ENCODE assay signal across 28 cellular contexts in the genomic region with DNA sequence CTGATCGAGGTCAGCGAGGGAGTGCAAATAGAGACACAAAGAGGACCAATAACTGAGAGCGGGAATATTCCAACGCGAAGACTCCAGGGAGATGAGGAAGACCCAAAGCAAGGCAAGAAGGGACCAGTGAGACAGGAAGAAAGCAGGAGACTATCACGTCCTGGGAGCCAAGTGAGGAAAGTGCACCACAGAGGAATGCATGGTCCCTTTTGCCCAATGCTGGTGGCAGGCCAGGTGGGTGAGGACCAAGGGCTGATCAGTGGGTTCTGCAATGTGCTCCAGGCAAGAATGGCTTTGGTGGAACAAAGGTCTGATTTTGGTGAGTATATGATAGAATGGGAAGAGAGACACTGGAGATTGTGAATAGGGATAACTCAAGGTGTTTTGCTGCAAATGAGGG. TPM values are rescaled to one million over a fixed set of nuclear protein-coding genes. Genes with fewer than 3 reads are reported as not detected.
"Had no signal": no experiment of that assay in that cellular context is flagged by ENCODE, and none has a peak within 500 bp of the region (broad histone marks: within the 10 kb centered on the region; RNA-seq: fewer than 3 reads in every experiment).

No MANE protein-coding gene starts in this region.

- H3K27ac ChIP-seq: HL-60, KMS-11, SJSA1, SK-N-MC had no signal

- H3K4me1 ChIP-seq: SJSA1 had no signal

- H3K9ac ChIP-seq: KMS-11 had no signal

- DNase-seq: Kasumi-1, MV-4-11, NCI-H1048, NCI-H1105, NCI-H1417, NCI-H1436 treated with DMSO at 0.1 percent for 48 hours, NCI-H1694 treated with DMSO at 0.1 percent for 48 hours, NCI-H1930, NCI-H2081, NCI-H2107, NCI-H226, NCI-H446, NCI-H510A, NCI-H524 treated with DMSO at 0.1 percent for 48 hours, NCI-H69, NCI-H774, Right ventricle myocardium superior, RPMI8226, SIG-M5 had no signal

- H3K4me3 ChIP-seq: K562, SJSA1, SK-N-MC had no signal

- H3K9me3 ChIP-seq: SJSA1 had no signal

- H3K27ac Mint-ChIP-seq: IgD-negative memory B cell had no signal

- H3K27me3 Mint-ChIP-seq: IgD-negative memory B cell had no signal

- H3K36me3 ChIP-seq: SJSA1 had no signal

- H3K4me3 Mint-ChIP-seq: IgD-negative memory B cell had no signal

- FAIRE-seq: HTR-8/SVneo, K562, RCC 7860 had no signal

RNA-seq across cellular contexts. Expression of a gene that starts 25.4 kb away (rescaled TPM):
- total RNA-seq: M059J, Right ventricle myocardium superior, SJSA1 had no signal
- polyA plus RNA-seq: IgD-negative memory B cell, K562 had no signal
